ENCODE assay signal across 29 cellular contexts in genomic region chr22:19520566-19521305, GRCh38. TPM values are rescaled to one million over a fixed set of nuclear protein-coding genes. Genes with fewer than 3 reads are reported as not detected.
DNase-seq lines count a peak whose midpoint lies in the region; ATAC-seq lines count a peak whose summit lies in the region.
"Had no signal": no experiment of that assay in that cellular context is flagged by ENCODE, and none has a peak within 500 bp of the region (broad histone marks: within the 10 kb centered on the region; RNA-seq: fewer than 3 reads in every experiment).

No MANE protein-coding gene starts in this region.

- H3K4me3 Mint-ChIP-seq in activated T-cell treated with anti-CD3 and anti-CD28 coated beads, Interleukin-2, amount 50 U/mL, for 24 hours: no peak overlapping the region
- H3K4me3 Mint-ChIP-seq: activated CD4-positive, alpha-beta memory T cell treated with anti-CD3 and anti-CD28 coated beads for 36 hours; activated naive CD8-positive, alpha-beta T cell; naive thymus-derived CD8-positive, alpha-beta T cell; stimulated activated memory B cell treated with anti-CD40 and anti-IgM and Interleukin-4, amounts not matched to agents 10 μg/mL and 1 μg/mL and 100 μg/mL, for 72 hours; T-cell had no signal

- H4K8ac ChIP-seq in mesenchymal stem cell (ENCODE audit: low read length): no peak overlapping the region

- no peak overlapping the region for H2BK15ac ChIP-seq in mesenchymal stem cell (ENCODE audit: low read depth, poor library complexity, severe bottlenecking)

- 94% methylated on average over 10 of the region's 10 CpGs for whole genome bisulfite sequencing in mesenchymal stem cell

- H3K4me1 ChIP-seq in skeletal muscle tissue (ENCODE audit: control insufficient read depth in 3 of 3, insufficient read depth in 3 of 3, low read length in 3 of 3): peaks cover 7 to 16% (median 13%) of the 10 kb centered on the region in 3 donors
- peaks cover 17% of the 10 kb centered on the region for H3K4me1 ChIP-seq in mesenchymal stem cell (ENCODE audit: control insufficient read depth, insufficient read depth, low read depth, low read length)

- H3K14ac ChIP-seq in mesenchymal stem cell (ENCODE audit: low read length in 2 of 2): no peak overlapping the region

- H2BK12ac ChIP-seq in mesenchymal stem cell (ENCODE audit: low read length in 2 of 2): no peak overlapping the region

- H3K9ac ChIP-seq in skeletal muscle tissue (ENCODE audit: low read depth in 1 of 3, low read length in 3 of 3): peak overlapping the region in 2 of 3 donors; percentile 33
- no peak overlapping the region for H3K9ac ChIP-seq in mesenchymal stem cell (ENCODE audit: low read length)

- peaks cover 17% of the 10 kb centered on the region for H3K4me1 Mint-ChIP-seq in activated T-cell treated with anti-CD3 and anti-CD28 coated beads, Interleukin-2, amount 50 U/mL, for 24 hours (ENCODE audit: low read depth)

- H3K36me3 Mint-ChIP-seq in activated T-cell treated with anti-CD3 and anti-CD28 coated beads, Interleukin-2, amount 50 U/mL, for 24 hours (ENCODE audit: low read depth): peaks cover 56% of the 10 kb centered on the region
- H3K36me3 Mint-ChIP-seq: naive thymus-derived CD8-positive, alpha-beta T cell; stimulated activated memory B cell treated with anti-CD40 and anti-IgM and Interleukin-4, amounts not matched to agents 10 μg/mL and 1 μg/mL and 100 μg/mL, for 72 hours; T-cell had no signal

- H3K27ac Mint-ChIP-seq in activated T-cell treated with anti-CD3 and anti-CD28 coated beads, Interleukin-2, amount 50 U/mL, for 24 hours: no peak overlapping the region
- H3K27ac Mint-ChIP-seq: activated CD4-positive, alpha-beta memory T cell treated with anti-CD3 and anti-CD28 coated beads for 36 hours; activated naive CD8-positive, alpha-beta T cell; activated T-helper 2 cell treated with anti-CD3 and anti-CD28 coated beads, Interferon-gamma antibody, Interleukin-2, Interleukin-4, amounts not matched to agents 10 μg/mL and 5 μg/mL and 100 μg/mL, durations not matched to agents 14 hours and 24 hours and 36 hours; stimulated activated memory B cell treated with anti-CD40 and anti-IgM and Interleukin-4, amounts not matched to agents 10 μg/mL and 1 μg/mL and 100 μg/mL, for 72 hours; T-cell had no signal

- no peak overlapping the region for H2AK5ac ChIP-seq in mesenchymal stem cell (ENCODE audit: low read length, severe bottlenecking)

- no peak overlapping the region for H3K4ac ChIP-seq in mesenchymal stem cell (ENCODE audit: low read depth in 1 of 2, low read length in 2 of 2)

- H3K9me3 ChIP-seq in skeletal muscle tissue (ENCODE audit: control insufficient read depth in 3 of 3, low read length in 3 of 3): no peaks in the 10 kb centered on the region
- no peaks in the 10 kb centered on the region for H3K9me3 ChIP-seq in mesenchymal stem cell (ENCODE audit: control insufficient read depth, low read length)
- H3K9me3 ChIP-seq: MG63, SJSA1 had no signal

- DNase-seq in activated T-cell treated with anti-CD3 and anti-CD28 coated beads, Interleukin-2, amount 50 U/mL, for 24 hours: peak; percentile 22
- DNase-seq in activated T-cell treated with anti-CD3 and anti-CD28 coated beads for 4 hours (no peak), caudate nucleus (lab: John Stamatoyannopoulos, UW) (no peak), left lobe of liver (ENCODE audit: low spot score) (peak; percentile 38), mesenchymal stem cell (no peak), midbrain (lab: John Stamatoyannopoulos, UW) (no peak)
- DNase-seq: 8988T; activated CD4-positive, alpha-beta memory T cell treated with anti-CD3 and anti-CD28 coated beads for 36 hours; activated CD8-positive, alpha-beta memory T cell treated with anti-CD3 and anti-CD28 coated beads, Interleukin-2, amount 50 U/mL, for 48 hours; Calu3; DND-41; HCEC 1CT; kidney glomerular epithelial cell; MG63; naive thymus-derived CD8-positive, alpha-beta T cell; NCI-H1417; NCI-H2029 treated with DMSO at 0.1 percent for 48 hours; NCI-H226; retina; stimulated activated CD4-positive, alpha-beta T cell treated with anti-CD3 and anti-CD28 coated beads, Interleukin-4, amount 100 ng/mL, for 24 hours; T-cell had no signal

- H3K27me3 ChIP-seq in skeletal muscle tissue (ENCODE audit: control insufficient read depth in 3 of 3, insufficient read depth in 3 of 3, low read length in 3 of 3): peaks cover 28 to 40% (median 37%) of the 10 kb centered on the region in 3 donors
- H3K27me3 ChIP-seq in mesenchymal stem cell (ENCODE audit: control insufficient read depth in 1 of 2, insufficient read depth in 1 of 2, low read length in 2 of 2): peaks cover 34 to 41% of the 10 kb centered on the region in 2 experiments
- H3K27me3 ChIP-seq: MG63 had no signal

- H3K27ac ChIP-seq in caudate nucleus (ENCODE audit: low read depth, low read length): peak overlapping the region; percentile 31
- H3K27ac ChIP-seq in skeletal muscle tissue (ENCODE audit: low read depth, low read length): peak overlapping the region; percentile 68
- no peak overlapping the region for H3K27ac ChIP-seq in mesenchymal stem cell (ENCODE audit: low read length, poor library complexity, severe bottlenecking)
- H3K27ac ChIP-seq: epithelial cell of prostate, SJSA1 had no signal

- no peaks in the 10 kb centered on the region for H3K9me3 Mint-ChIP-seq in activated T-cell treated with anti-CD3 and anti-CD28 coated beads, Interleukin-2, amount 50 U/mL, for 24 hours
- H3K9me3 Mint-ChIP-seq: activated CD4-positive, alpha-beta memory T cell treated with anti-CD3 and anti-CD28 coated beads for 36 hours; activated T-helper 2 cell treated with anti-CD3 and anti-CD28 coated beads, Interferon-gamma antibody, Interleukin-2, Interleukin-4, amounts not matched to agents 10 μg/mL and 5 μg/mL and 100 μg/mL, durations not matched to agents 14 hours and 24 hours and 36 hours; naive thymus-derived CD8-positive, alpha-beta T cell; stimulated activated memory B cell treated with anti-CD40 and anti-IgM and Interleukin-4, amounts not matched to agents 10 μg/mL and 1 μg/mL and 100 μg/mL, for 72 hours; T-cell had no signal

- ATAC-seq in left lobe of liver (no peak), HG03521 (IDR thresholded peaks at IDR 0.05; ENCODE audit: unreplicated experiment) (no peak)
- ATAC-seq: naive thymus-derived CD8-positive, alpha-beta T cell; stimulated activated memory B cell treated with anti-CD40 and anti-IgM and Interleukin-4, amounts not matched to agents 10 μg/mL and 1 μg/mL and 100 μg/mL, for 72 hours; T-cell had no signal

- no peak overlapping the region for H3K4me2 ChIP-seq in mesenchymal stem cell (ENCODE audit: low read length, poor library complexity, severe bottlenecking)

- H3K18ac ChIP-seq in mesenchymal stem cell (ENCODE audit: low read depth in 1 of 2, low read length in 2 of 2): no peak overlapping the region

- H3K23ac ChIP-seq in mesenchymal stem cell (ENCODE audit: low read length in 2 of 2): no peak overlapping the region

- H2BK5ac ChIP-seq in mesenchymal stem cell (ENCODE audit: low read depth, low read length, poor library complexity, severe bottlenecking): no peak overlapping the region

- H3K4me3 ChIP-seq in skeletal muscle tissue (ENCODE audit: low read length in 3 of 3): peak overlapping the region in 2 of 3 donors; percentile 41 to 48
- H3K4me3 ChIP-seq in mesenchymal stem cell (ENCODE audit: insufficient read depth in 1 of 2, low read depth in 1 of 2, low read length in 2 of 2): no peak overlapping the region
- H3K4me3 ChIP-seq: MG63, SJSA1 had no signal

- H4K91ac ChIP-seq in mesenchymal stem cell (ENCODE audit: low read length): no peak overlapping the region

- H3K36me3 ChIP-seq in skeletal muscle tissue (ENCODE audit: control insufficient read depth in 3 of 3, insufficient read depth in 3 of 3, low read length in 3 of 3): no peaks in the 10 kb centered on the region
- H3K36me3 ChIP-seq in mesenchymal stem cell (ENCODE audit: control insufficient read depth in 1 of 2, insufficient read depth in 2 of 2, low read depth in 1 of 2, low read length in 2 of 2): peaks cover 0 to 9% of the 10 kb centered on the region in 2 experiments

- H2BK120ac ChIP-seq in mesenchymal stem cell (ENCODE audit: low read depth, low read length): no peak overlapping the region

- H3K79me1 ChIP-seq in mesenchymal stem cell (replicated peaks; ENCODE audit: low read length, poor library complexity, severe bottlenecking): no peaks in the 10 kb centered on the region

- H2AFZ ChIP-seq in mesenchymal stem cell (ENCODE audit: low read depth, low read length): no peak overlapping the region

- H3K27me3 Mint-ChIP-seq in activated T-cell treated with anti-CD3 and anti-CD28 coated beads, Interleukin-2, amount 50 U/mL, for 24 hours: peaks cover 27% of the 10 kb centered on the region

RNA-seq across cellular contexts. Expression of gene CLDN5, which starts 3.5 kb away (rescaled TPM):
- 10.4 TPM for total RNA-seq in left lobe of liver
- 84.0 TPM for total RNA-seq in skeletal muscle tissue
- polyA plus RNA-seq in mesenchymal stem cell (2013, experiment 1 of 2): 0.06 TPM
- polyA plus RNA-seq in mesenchymal stem cell (2013, experiment 2 of 2): 0.10 TPM
- total RNA-seq: astrocyte; Calu3; naive thymus-derived CD8-positive, alpha-beta T cell; SJSA1 had no signal

RNA-seq across cellular contexts. Expression of gene CDC45, which starts 41.0 kb away (rescaled TPM):
- total RNA-seq in left lobe of liver (0.65 TPM), skeletal muscle tissue (3.1 TPM)
- polyA plus RNA-seq in mesenchymal stem cell (2013, experiment 1 of 2): 3.0 TPM
- polyA plus RNA-seq in mesenchymal stem cell (2013, experiment 2 of 2): 2.6 TPM

RNA-seq across cellular contexts. Expression of gene UFD1, which starts 41.7 kb away (rescaled TPM):
- 28.4 TPM for total RNA-seq in left lobe of liver
- 37.1 TPM for total RNA-seq in skeletal muscle tissue
- 119 TPM for polyA plus RNA-seq in mesenchymal stem cell (2013, experiment 1 of 2)
- polyA plus RNA-seq in mesenchymal stem cell (2013, experiment 2 of 2): 115 TPM

Comparison
In these comparisons a context has a peak if more than half of its experiments do, and no peak if none do; other contexts are left out.
1. DNase-seq: peak in activated T-cell treated with anti-CD3 and anti-CD28 coated beads, Interleukin-2, amount 50 U/mL, for 24 hours (single experiment) and left lobe of liver (single experiment); none in activated T-cell treated with anti-CD3 and anti-CD28 coated beads for 4 hours (single experiment), caudate nucleus (0 of 61), mesenchymal stem cell (single experiment) and midbrain (single experiment).
2. H3K4me3 ChIP-seq: peak in skeletal muscle tissue (2 of 3); none in mesenchymal stem cell (0 of 2).